Comparison of ENCODE assay signal across 8 cellular contexts in genomic region chr11:66616379-66617147, GRCh38. TPM values are rescaled to one million over a fixed set of nuclear protein-coding genes. Genes with fewer than 3 reads are reported as not detected.
DNase-seq lines count a peak whose midpoint lies in the region; ATAC-seq and TF ChIP-seq lines count a peak whose summit lies in the region.

TSS of gene RBM14 (plus strand) at chr11:66616630. CDS start at chr11:66616721, 91 bp downstream.

- H3K4me3 Mint-ChIP-seq in activated T-helper 2 cell treated with anti-CD3 and anti-CD28 coated beads, Interferon-gamma antibody, Interleukin-2, Interleukin-4, amounts not matched to agents 10 μg/mL and 5 μg/mL and 100 μg/mL, durations not matched to agents 14 hours and 24 hours and 36 hours (ENCODE audit: low read depth): peak within 1 kb of the TSS; percentile 93
- peak within 1 kb of the TSS; percentile 99 for H3K4me3 Mint-ChIP-seq in natural killer cell

- TF ChIP-seq CTCF in RWPE2 (IDR thresholded peaks at IDR 0.05; ENCODE audit: poor library complexity, severe bottlenecking) (no peak), fibroblast of mammary gland (conservative IDR thresholded peaks at IDR 0.05; ENCODE audit: control insufficient read depth, insufficient read depth, low read depth, low read length) (no peak), natural killer cell (IDR thresholded peaks at IDR 0.05) (no peak)

- peak within 1 kb of the TSS; percentile 58 for H3K27ac ChIP-seq in RWPE2 (ENCODE audit: poor library complexity, severe bottlenecking)

- peaks cover 23% of the 10 kb centered on the region for H3K4me1 Mint-ChIP-seq in activated T-helper 2 cell treated with anti-CD3 and anti-CD28 coated beads, Interferon-gamma antibody, Interleukin-2, Interleukin-4, amounts not matched to agents 10 μg/mL and 5 μg/mL and 100 μg/mL, durations not matched to agents 14 hours and 24 hours and 36 hours (ENCODE audit: low read depth)
- peaks cover 45 to 46% of the 10 kb centered on the region in 2 donors for H3K4me1 Mint-ChIP-seq in natural killer cell

- peak within 1 kb of the TSS; percentile 97 for H3K27ac Mint-ChIP-seq in activated T-helper 2 cell treated with anti-CD3 and anti-CD28 coated beads, Interferon-gamma antibody, Interleukin-2, Interleukin-4, amounts not matched to agents 10 μg/mL and 5 μg/mL and 100 μg/mL, durations not matched to agents 14 hours and 24 hours and 36 hours
- peak within 1 kb of the TSS; percentile 99 to 100 for H3K27ac Mint-ChIP-seq in natural killer cell

- no peaks in the 10 kb centered on the region for H3K27me3 ChIP-seq in RWPE2 (ENCODE audit: insufficient read depth, poor library complexity, severe bottlenecking)

- no peaks in the 10 kb centered on the region for H3K9me3 ChIP-seq in RWPE2 (ENCODE audit: severe bottlenecking)

- peak; percentile 96 for ATAC-seq in RWPE2 (ENCODE audit: low read depth)
- peak; percentile 79 to 94 (median 86) for ATAC-seq in natural killer cell

- DNase-seq in EH (ENCODE audit: low read depth) (peak; percentile 100), H4 (ENCODE audit: low spot score) (peak; percentile 99), LoVo (ENCODE audit: low spot score) (peak; percentile 98), RWPE2 (ENCODE audit: low spot score) (peak; percentile 100), fibroblast of mammary gland (ENCODE audit: low read depth) (peak; percentile 99), natural killer cell (peak; percentile 99)
- peak; percentile 98 for DNase-seq in activated T-helper 2 cell treated with anti-CD3 and anti-CD28 coated beads, Interferon-gamma antibody, Interleukin-2, Interleukin-4, amounts not matched to agents 10 μg/mL and 5 μg/mL and 100 μg/mL, durations not matched to agents 14 hours and 24 hours and 36 hours (ENCODE audit: low spot score)
- peak; percentile 98 for DNase-seq in stimulated activated naive CD4-positive, alpha-beta T cell treated with Interleukin-2 at 50 U/mL for 16 hours (lab: John Stamatoyannopoulos, UW)

- intact Hi-C loops in activated T-helper 2 cell treated with anti-CD3 and anti-CD28 coated beads, Interferon-gamma antibody, Interleukin-2, Interleukin-4, amounts not matched to agents 10 μg/mL and 5 μg/mL and 100 μg/mL, durations not matched to agents 14 hours and 24 hours and 36 hours (cut with micrococcal nuclease): loop anchor here (1.0 to 10.0 kb wide), 5 partner anchors 22 to 498 kb away; partner anchors contain the start of genes ACTN3, CCDC87, CCS and KDM2A
- intact Hi-C loops in natural killer cell (cut with micrococcal nuclease): loop anchor here (1.0 kb wide), 4 partner anchors 22 to 70 kb away; partner anchors contain the start of genes ACTN3, CCDC87, CCS and RBM4

- H3K27me3 Mint-ChIP-seq in activated T-helper 2 cell treated with anti-CD3 and anti-CD28 coated beads, Interferon-gamma antibody, Interleukin-2, Interleukin-4, amounts not matched to agents 10 μg/mL and 5 μg/mL and 100 μg/mL, durations not matched to agents 14 hours and 24 hours and 36 hours (ENCODE audit: low read depth): no peaks in the 10 kb centered on the region
- H3K27me3 Mint-ChIP-seq in natural killer cell (ENCODE audit: low read depth in 2 of 2): no peaks in the 10 kb centered on the region

- no peaks in the 10 kb centered on the region for H3K9me3 Mint-ChIP-seq in activated T-helper 2 cell treated with anti-CD3 and anti-CD28 coated beads, Interferon-gamma antibody, Interleukin-2, Interleukin-4, amounts not matched to agents 10 μg/mL and 5 μg/mL and 100 μg/mL, durations not matched to agents 14 hours and 24 hours and 36 hours
- no peaks in the 10 kb centered on the region for H3K9me3 Mint-ChIP-seq in natural killer cell

- H3K4me3 ChIP-seq in RWPE2 (ENCODE audit: severe bottlenecking) (peak within 1 kb of the TSS; percentile 55), fibroblast of mammary gland (ENCODE audit: control insufficient read depth, low read depth, low read length) (peak within 1 kb of the TSS; percentile 98)

- peaks cover 42% of the 10 kb centered on the region for H3K36me3 ChIP-seq in RWPE2 (ENCODE audit: low read depth)

- peaks cover 12% of the 10 kb centered on the region for H3K4me1 ChIP-seq in RWPE2 (ENCODE audit: insufficient read depth, poor library complexity, severe bottlenecking)

- H3K36me3 Mint-ChIP-seq in activated T-helper 2 cell treated with anti-CD3 and anti-CD28 coated beads, Interferon-gamma antibody, Interleukin-2, Interleukin-4, amounts not matched to agents 10 μg/mL and 5 μg/mL and 100 μg/mL, durations not matched to agents 14 hours and 24 hours and 36 hours (ENCODE audit: low read depth): peaks cover 58% of the 10 kb centered on the region
- H3K36me3 Mint-ChIP-seq in natural killer cell: no peaks in the 10 kb centered on the region

RNA-seq across cellular contexts. Expression of gene RBM14, which starts in this region (rescaled TPM):
- 27.5 and 34.3 TPM in 2 replicates for total RNA-seq in H4 (2014; rRNA removed; shearing (Covaris generic))
- total RNA-seq in activated T-helper 2 cell treated with anti-CD3 and anti-CD28 coated beads, Interferon-gamma antibody, Interleukin-2, Interleukin-4, amounts not matched to agents 10 μg/mL and 5 μg/mL and 100 μg/mL, durations not matched to agents 14 hours and 24 hours and 36 hours: 188 and 197 TPM in 2 replicates
- total RNA-seq in natural killer cell: 100 to 1,000 TPM; 289 to 325 (median 307) TPM

Comparison
In these comparisons a context has a peak if more than half of its experiments do, and no peak if none do; other contexts are left out.
1. Peak in every context shown above with its lines: DNase-seq, ATAC-seq, H3K4me3 ChIP-seq and H3K27ac ChIP-seq.